Comparison of ENCODE assay signal across 18 cellular contexts in genomic region chr2:96808176-96808837, GRCh38. TPM values are rescaled to one million over a fixed set of nuclear protein-coding genes. Genes with fewer than 3 reads are reported as not detected.
DNase-seq lines count a peak whose midpoint lies in the region; ATAC-seq and TF ChIP-seq lines count a peak whose summit lies in the region.
"Had no signal": no experiment of that assay in that cellular context is flagged by ENCODE, and none has a peak within 500 bp of the region (broad histone marks: within the 10 kb centered on the region; RNA-seq: fewer than 3 reads in every experiment).

No MANE protein-coding gene starts in this region.

- no peaks in the 10 kb centered on the region for H3K27me3 ChIP-seq in osteoblast (ENCODE audit: insufficient read depth, low read length)
- H3K27me3 ChIP-seq: BLaER1 treated with 17β-estradiol and CSF1 and Interleukin-3, amounts not matched to agents 10 nM and 100 nM; uterus had no signal

- H3K27ac ChIP-seq in osteoblast (ENCODE audit: low read depth, low read length), result no peak overlapping the region
- H3K27ac ChIP-seq: BLaER1 treated with 17β-estradiol and CSF1 and Interleukin-3, amounts not matched to agents 10 nM and 100 nM; uterus had no signal

- peaks cover 22% of the 10 kb centered on the region for H3K4me1 Mint-ChIP-seq in activated CD4-positive, alpha-beta T cell treated with anti-CD3 and anti-CD28 coated beads, Interleukin-2, amount 10 ng/mL, durations not matched to agents 7 days and 5 days

- H3K4me3 ChIP-seq in osteoblast (ENCODE audit: insufficient read depth, low read length), result no peak overlapping the region
- H3K4me3 ChIP-seq: BLaER1 treated with 17β-estradiol and CSF1 and Interleukin-3, amounts not matched to agents 10 nM and 100 nM; uterus had no signal

- DNase-seq in activated CD4-positive, alpha-beta T cell treated with anti-CD3 and anti-CD28 coated beads, Interleukin-2, amount 10 ng/mL, durations not matched to agents 7 days and 5 days, result no peak
- no peak for DNase-seq in activated CD4-positive, alpha-beta T cell treated with anti-CD3 and anti-CD28 coated beads for 48 hours
- DNase-seq in G401 (ENCODE audit: low spot score) (peak; percentile 54), osteoblast (ENCODE audit: insufficient read length, low spot score, missing footprints) (peak; percentile 52)
- DNase-seq: activated CD4-positive, alpha-beta T cell treated with anti-CD3 and anti-CD28 coated beads, Interleukin-2, amount 10 ng/mL, durations not matched to agents 24 days and 14 days; central memory CD4-positive, alpha-beta T cell; DMS 273 treated with DMSO at 0.1 percent for 48 hours; midbrain; NCI-H1436; NCI-H526 treated with DMSO at 0.1 percent for 48 hours; RPMI8226; stimulated activated CD4-positive, alpha-beta T cell treated with anti-CD3 and anti-CD28 coated beads, Interleukin-12 subunit alpha, Interleukin-12 subunit beta, amount 100 ng/mL, for 4 hours; uterus had no signal

- H3K36me3 Mint-ChIP-seq in activated CD4-positive, alpha-beta T cell treated with anti-CD3 and anti-CD28 coated beads, Interleukin-2, amount 10 ng/mL, durations not matched to agents 7 days and 5 days (ENCODE audit: low read depth), result peaks cover 10% of the 10 kb centered on the region

- ATAC-seq in esophagus mucosa, result peak; percentile 58
- ATAC-seq in GM19455 (IDR thresholded peaks at IDR 0.05; ENCODE audit: unreplicated experiment), result no peak
- ATAC-seq in HG03378 (IDR thresholded peaks at IDR 0.05; ENCODE audit: unreplicated experiment), result no peak
- ATAC-seq in GM19463 (IDR thresholded peaks at IDR 0.05; ENCODE audit: unreplicated experiment), result no peak

- H3K36me3 ChIP-seq in osteoblast (ENCODE audit: insufficient read depth, low read length), result no peaks in the 10 kb centered on the region
- H3K36me3 ChIP-seq: uterus had no signal

- TF ChIP-seq CTCF in osteoblast (IDR thresholded peaks at IDR 0.05; ENCODE audit: extremely low read depth, low read depth, low read length), result no peak

- H3K9me3 ChIP-seq in osteoblast (ENCODE audit: low read depth, low read length), result no peaks in the 10 kb centered on the region
- H3K9me3 ChIP-seq: uterus had no signal

- H3K79me2 ChIP-seq in osteoblast (ENCODE audit: insufficient read depth, low read length), result no peaks in the 10 kb centered on the region

- H2AFZ ChIP-seq in osteoblast (ENCODE audit: low read length), result no peak overlapping the region

- CTCF ChIA-PET in activated CD4-positive, alpha-beta T cell treated with anti-CD3 and anti-CD28 coated beads, Interleukin-2, amount 10 ng/mL, durations not matched to agents 7 days and 5 days (lab: Charles Lee), result no interaction called here

- H3K4me1 ChIP-seq in osteoblast (ENCODE audit: insufficient read depth, low read length), result peaks cover 7% of the 10 kb centered on the region
- H3K4me1 ChIP-seq: uterus had no signal

- no peak overlapping the region for H3K4me3 Mint-ChIP-seq in activated CD4-positive, alpha-beta T cell treated with anti-CD3 and anti-CD28 coated beads, Interleukin-2, amount 10 ng/mL, durations not matched to agents 7 days and 5 days
- H3K4me3 Mint-ChIP-seq: activated CD4-positive, alpha-beta T cell treated with anti-CD3 and anti-CD28 coated beads, Interleukin-2, amount 10 ng/mL, durations not matched to agents 24 days and 14 days had no signal

- H3K27ac Mint-ChIP-seq in activated CD4-positive, alpha-beta T cell treated with anti-CD3 and anti-CD28 coated beads, Interleukin-2, amount 10 ng/mL, durations not matched to agents 7 days and 5 days, result peak overlapping the region; percentile 65
- H3K27ac Mint-ChIP-seq: activated CD4-positive, alpha-beta T cell treated with anti-CD3 and anti-CD28 coated beads, Interleukin-2, amount 10 ng/mL, durations not matched to agents 24 days and 14 days had no signal

- H3K27me3 Mint-ChIP-seq in activated CD4-positive, alpha-beta T cell treated with anti-CD3 and anti-CD28 coated beads, Interleukin-2, amount 10 ng/mL, durations not matched to agents 7 days and 5 days, result no peaks in the 10 kb centered on the region
- H3K27me3 Mint-ChIP-seq: activated CD4-positive, alpha-beta T cell treated with anti-CD3 and anti-CD28 coated beads, Interleukin-2, amount 10 ng/mL, durations not matched to agents 24 days and 14 days had no signal

- H3K4me2 ChIP-seq in osteoblast (ENCODE audit: insufficient read depth, low read length), result no peak overlapping the region
- H3K4me2 ChIP-seq: BLaER1 treated with 17β-estradiol and CSF1 and Interleukin-3, amounts not matched to agents 10 nM and 100 nM had no signal

- POLR2A ChIA-PET in activated CD4-positive, alpha-beta T cell treated with anti-CD3 and anti-CD28 coated beads, Interleukin-2, amount 10 ng/mL, durations not matched to agents 7 days and 5 days (lab: Charles Lee), result no interaction called here

- no peaks in the 10 kb centered on the region for H4K20me1 ChIP-seq in osteoblast (ENCODE audit: insufficient read depth, low read length)

- in situ Hi-C loops in G401 (cut with HindIII; ENCODE audit: low sequenced_read_pairs), result no loop called here

- no peaks in the 10 kb centered on the region for H3K9me3 Mint-ChIP-seq in activated CD4-positive, alpha-beta T cell treated with anti-CD3 and anti-CD28 coated beads, Interleukin-2, amount 10 ng/mL, durations not matched to agents 7 days and 5 days
- H3K9me3 Mint-ChIP-seq: activated CD4-positive, alpha-beta T cell treated with anti-CD3 and anti-CD28 coated beads, Interleukin-2, amount 10 ng/mL, durations not matched to agents 24 days and 14 days had no signal

RNA-seq across cellular contexts. Expression of gene CNNM3, which starts 7.8 kb away (rescaled TPM):
- 10 to 100 TPM; 31.4 to 41.5 TPM for total RNA-seq in activated CD4-positive, alpha-beta T cell treated with anti-CD3 and anti-CD28 coated beads, Interleukin-2, amount 10 ng/mL, durations not matched to agents 7 days and 5 days
- total RNA-seq in G401 (2014; rRNA removed; shearing (Covaris generic)), result 15.9 and 16.6 TPM in 2 replicates
- 6.1 TPM for total RNA-seq in esophagus mucosa
- 8.7 and 8.8 TPM in 2 replicates for total RNA-seq in osteoblast

RNA-seq across cellular contexts. Expression of gene ANKRD23, which starts 35.5 kb away (rescaled TPM):
- total RNA-seq in activated CD4-positive, alpha-beta T cell treated with anti-CD3 and anti-CD28 coated beads, Interleukin-2, amount 10 ng/mL, durations not matched to agents 7 days and 5 days, result 10 to 100 TPM; 17.0 to 17.3 TPM
- 2.2 and 3.5 TPM in 2 replicates for total RNA-seq in G401 (2014; rRNA removed; shearing (Covaris generic))
- total RNA-seq in esophagus mucosa (1.8 TPM), osteoblast (1.8 and 2.1 TPM in 2 replicates)

RNA-seq across cellular contexts. Expression of gene CNNM4, which starts 47.6 kb away (rescaled TPM):
- total RNA-seq in activated CD4-positive, alpha-beta T cell treated with anti-CD3 and anti-CD28 coated beads, Interleukin-2, amount 10 ng/mL, durations not matched to agents 7 days and 5 days, result 1 to 10 TPM; 8.2 to 8.3 TPM
- 6.2 and 7.6 TPM in 2 replicates for total RNA-seq in G401 (2014; rRNA removed; shearing (Covaris generic))
- total RNA-seq in esophagus mucosa (9.3 TPM), osteoblast (5.0 and 5.1 TPM in 2 replicates)

RNA-seq across cellular contexts. Expression of gene ANKRD39, which starts 49.5 kb away (rescaled TPM):
- total RNA-seq in activated CD4-positive, alpha-beta T cell treated with anti-CD3 and anti-CD28 coated beads, Interleukin-2, amount 10 ng/mL, durations not matched to agents 7 days and 5 days, result 10 to 100 TPM; 32.8 to 35.8 TPM
- 28.4 and 45.2 TPM in 2 replicates for total RNA-seq in G401 (2014; rRNA removed; shearing (Covaris generic))
- total RNA-seq in esophagus mucosa (7.8 TPM), osteoblast (5.1 and 5.9 TPM in 2 replicates)

Comparison
In these comparisons a context has a peak if more than half of its experiments do, and no peak if none do; other contexts are left out.
1. DNase-seq: peak in G401 (single experiment) and osteoblast (single experiment); none in activated CD4-positive, alpha-beta T cell treated with anti-CD3 and anti-CD28 coated beads, Interleukin-2, amount 10 ng/mL, durations not matched to agents 7 days and 5 days (single experiment) and activated CD4-positive, alpha-beta T cell treated with anti-CD3 and anti-CD28 coated beads for 48 hours (single experiment).